ENCODE assay signal across 1 cellular context in the genomic region with DNA sequence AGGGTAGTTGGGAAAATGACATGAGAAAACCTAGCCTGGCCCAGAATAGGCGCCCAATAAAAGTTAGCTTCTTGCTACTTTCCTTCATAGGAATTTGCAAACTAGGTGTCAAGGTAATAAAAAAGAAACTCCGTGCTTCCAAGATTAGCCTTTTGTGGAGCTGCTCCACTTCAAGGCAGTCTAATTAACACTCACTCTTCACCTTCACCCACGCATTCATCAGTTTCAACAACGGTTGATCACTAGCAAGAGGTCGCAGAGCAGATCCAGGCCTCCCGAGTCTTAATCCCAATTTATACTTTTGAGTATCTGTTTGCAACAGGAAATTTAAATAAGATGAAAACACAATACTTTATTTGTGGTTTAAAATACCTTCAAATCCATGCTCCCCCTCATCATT.
TF ChIP-seq lines count a peak whose summit lies in the region.

No MANE protein-coding gene starts in this region.

TF ChIP-seq in GM23338, 12 proteins besides CTCF, POLR2A, EP300 and RAD21:
- TF ChIP-seq, protein P1, sequence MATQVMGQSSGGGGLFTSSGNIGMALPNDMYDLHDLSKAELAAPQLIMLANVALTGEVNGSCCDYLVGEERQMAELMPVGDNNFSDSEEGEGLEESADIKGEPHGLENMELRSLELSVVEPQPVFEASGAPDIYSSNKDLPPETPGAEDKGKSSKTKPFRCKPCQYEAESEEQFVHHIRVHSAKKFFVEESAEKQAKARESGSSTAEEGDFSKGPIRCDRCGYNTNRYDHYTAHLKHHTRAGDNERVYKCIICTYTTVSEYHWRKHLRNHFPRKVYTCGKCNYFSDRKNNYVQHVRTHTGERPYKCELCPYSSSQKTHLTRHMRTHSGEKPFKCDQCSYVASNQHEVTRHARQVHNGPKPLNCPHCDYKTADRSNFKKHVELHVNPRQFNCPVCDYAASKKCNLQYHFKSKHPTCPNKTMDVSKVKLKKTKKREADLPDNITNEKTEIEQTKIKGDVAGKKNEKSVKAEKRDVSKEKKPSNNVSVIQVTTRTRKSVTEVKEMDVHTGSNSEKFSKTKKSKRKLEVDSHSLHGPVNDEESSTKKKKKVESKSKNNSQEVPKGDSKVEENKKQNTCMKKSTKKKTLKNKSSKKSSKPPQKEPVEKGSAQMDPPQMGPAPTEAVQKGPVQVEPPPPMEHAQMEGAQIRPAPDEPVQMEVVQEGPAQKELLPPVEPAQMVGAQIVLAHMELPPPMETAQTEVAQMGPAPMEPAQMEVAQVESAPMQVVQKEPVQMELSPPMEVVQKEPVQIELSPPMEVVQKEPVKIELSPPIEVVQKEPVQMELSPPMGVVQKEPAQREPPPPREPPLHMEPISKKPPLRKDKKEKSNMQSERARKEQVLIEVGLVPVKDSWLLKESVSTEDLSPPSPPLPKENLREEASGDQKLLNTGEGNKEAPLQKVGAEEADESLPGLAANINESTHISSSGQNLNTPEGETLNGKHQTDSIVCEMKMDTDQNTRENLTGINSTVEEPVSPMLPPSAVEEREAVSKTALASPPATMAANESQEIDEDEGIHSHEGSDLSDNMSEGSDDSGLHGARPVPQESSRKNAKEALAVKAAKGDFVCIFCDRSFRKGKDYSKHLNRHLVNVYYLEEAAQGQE (IDR thresholded peaks at IDR 0.05; ENCODE audit: unreplicated experiment): no peak
- TF ChIP-seq EZH2 (IDR thresholded peaks at IDR 0.05; ENCODE audit: low read depth, unreplicated experiment): no peak
- TF ChIP-seq POLR2AphosphoS5 (IDR thresholded peaks at IDR 0.05; ENCODE audit: low read depth): no peak
- TF ChIP-seq CREB1 (CRISPR knock-in tag; IDR thresholded peaks at IDR 0.05; ENCODE audit: low read depth): no peak
- TF ChIP-seq NANOG (IDR thresholded peaks at IDR 0.05; ENCODE audit: borderline replicate concordance): no peak
